In the genomic region with DNA sequence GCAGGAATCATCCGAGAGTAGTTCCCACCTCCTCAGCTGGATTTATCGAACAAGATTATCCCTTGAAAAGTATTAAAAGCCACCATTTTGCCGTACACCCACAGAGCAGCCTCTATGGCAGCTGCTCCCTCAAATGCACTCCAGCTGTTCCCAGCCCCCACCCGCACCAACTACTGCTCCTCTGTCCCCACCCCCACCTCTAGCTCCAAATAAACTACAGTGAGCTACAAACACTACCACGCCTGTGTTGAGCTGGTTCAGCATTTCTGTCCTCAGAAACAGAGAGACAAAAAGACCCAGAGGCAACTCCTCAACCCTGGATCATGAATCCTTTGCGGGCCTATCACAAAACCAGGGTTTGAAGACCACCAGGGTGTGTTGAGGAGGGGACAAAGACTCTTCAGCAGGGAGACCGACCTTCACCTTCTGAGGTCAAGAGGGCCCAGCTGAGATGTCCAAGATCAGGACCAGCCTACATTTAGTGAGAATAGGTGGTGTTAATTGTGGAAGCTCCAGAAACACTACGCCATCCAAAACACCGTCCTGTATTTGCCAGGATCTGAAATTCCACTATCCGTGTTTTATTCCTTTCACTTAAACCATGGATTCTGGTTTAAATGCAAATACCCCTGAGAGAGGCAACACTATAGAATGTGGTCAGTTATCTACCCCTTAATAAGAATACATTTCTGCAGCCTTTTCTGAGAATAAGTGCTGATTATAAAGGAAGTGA, we compare ENCODE assay signal across 14 cellular contexts.
"Had no signal": no experiment of that assay in that cellular context is flagged by ENCODE, and none has a peak within 500 bp of the region (broad histone marks: within the 10 kb centered on the region; RNA-seq: fewer than 3 reads in every experiment).

No MANE protein-coding gene starts in this region.

- H3K4me1 ChIP-seq: foreskin keratinocyte, thyroid gland had no signal

- H3K4me3 ChIP-seq: heart left ventricle, left ventricle myocardium inferior, ovary, skin epidermis, thyroid gland, uterus had no signal

- H3K9me3 ChIP-seq: heart left ventricle, left ventricle myocardium inferior, ovary, thyroid gland, uterus had no signal

- H3K27ac ChIP-seq: foreskin keratinocyte, heart left ventricle, left ventricle myocardium inferior, ovary, skin epidermis, thyroid gland, uterus had no signal

- ATAC-seq: activated naive CD4-positive, alpha-beta T cell treated with anti-CD3 and anti-CD28 coated beads, Interleukin-2, amount 50 U/mL, for 72 hours; foreskin keratinocyte; stimulated activated naive CD8-positive, alpha-beta T cell treated with anti-CD3 and anti-CD28 coated beads, Interleukin-15, amount 100 ng/mL, for 72 hours had no signal

- DNase-seq: activated CD4-positive, alpha-beta T cell treated with anti-CD3 and anti-CD28 coated beads, Interleukin-2, amount 50 U/mL, for 1 hour; amniotic stem cell; foreskin keratinocyte; heart left ventricle; left ventricle myocardium inferior; nephron progenitor cell; ovary; stimulated activated CD4-positive, alpha-beta T cell treated with anti-CD3 and anti-CD28 coated beads, Interleukin-4, amount 100 ng/mL, for 4 hours; stimulated activated naive CD8-positive, alpha-beta T cell treated with anti-CD3 and anti-CD28 coated beads, Interleukin-15, amount 100 ng/mL, for 72 hours; T-helper 2 cell; uterus had no signal

- H3K36me3 Mint-ChIP-seq: activated naive CD4-positive, alpha-beta T cell treated with anti-CD3 and anti-CD28 coated beads, Interleukin-2, amount 50 U/mL, for 72 hours had no signal

- H3K9me3 Mint-ChIP-seq: nephron progenitor cell; stimulated activated naive CD8-positive, alpha-beta T cell treated with anti-CD3 and anti-CD28 coated beads, Interleukin-15, amount 100 ng/mL, for 72 hours had no signal

- H3K36me3 ChIP-seq: heart left ventricle, left ventricle myocardium inferior, ovary, thyroid gland, uterus had no signal

- H3K27me3 ChIP-seq: heart left ventricle, ovary, thyroid gland, uterus had no signal

- H3K27ac Mint-ChIP-seq: activated naive CD4-positive, alpha-beta T cell treated with anti-CD3 and anti-CD28 coated beads, Interleukin-2, amount 50 U/mL, for 72 hours; nephron progenitor cell had no signal

- H3K4me3 Mint-ChIP-seq: nephron progenitor cell; stimulated activated naive CD8-positive, alpha-beta T cell treated with anti-CD3 and anti-CD28 coated beads, Interleukin-15, amount 100 ng/mL, for 72 hours had no signal
